ENCODE assay signal across 1 cellular context in genomic region chr5:25568294-25568693, GRCh38.
TF ChIP-seq lines count a peak whose summit lies in the region.

No MANE protein-coding gene starts in this region.

TF ChIP-seq in H1, 55 proteins besides CTCF, POLR2A, EP300 and RAD21:
- TF ChIP-seq POLR2AphosphoS5 (IDR thresholded peaks at IDR 0.05; ENCODE audit: low read depth, low read length) (no peak), JUN (IDR thresholded peaks at IDR 0.05; ENCODE audit: low read depth, low read length) (no peak), YY1 (IDR thresholded peaks at IDR 0.05; ENCODE audit: low read depth, low read length) (no peak), BCL11A (IDR thresholded peaks at IDR 0.05; ENCODE audit: low read depth in 2 of 2, low read length in 2 of 2) (no peak), BACH1 (IDR thresholded peaks at IDR 0.05; ENCODE audit: low read length) (no peak), JUND (IDR thresholded peaks at IDR 0.05; ENCODE audit: low read length) (no peak), SP4 (IDR thresholded peaks at IDR 0.05; ENCODE audit: low read length) (no peak), ATF2 (IDR thresholded peaks at IDR 0.05; ENCODE audit: low read length) (no peak), RNF2 (IDR thresholded peaks at IDR 0.05; ENCODE audit: borderline replicate concordance, low read depth, low read length, missing control alignments, poor library complexity, severe bottlenecking) (no peak), CHD1 (IDR thresholded peaks at IDR 0.05; ENCODE audit: low read depth, low read length) (no peak), POU5F1 (IDR thresholded peaks at IDR 0.05; ENCODE audit: low read depth, low read length) (0 out of 2 replicates have a peak, but pooled peaks have one; percentile 16), GABPA (IDR thresholded peaks at IDR 0.05; ENCODE audit: borderline replicate concordance, insufficient read depth, low read length) (no peak), SP1 (IDR thresholded peaks at IDR 0.05; ENCODE audit: low read depth, low read length) (no peak), CEBPB (IDR thresholded peaks at IDR 0.05; ENCODE audit: low read depth, low read length) (peak; percentile 79), RXRA (IDR thresholded peaks at IDR 0.05; ENCODE audit: insufficient read depth, low read depth, low read length) (no peak), GTF2F1 (IDR thresholded peaks at IDR 0.05; ENCODE audit: borderline replicate concordance, low read depth, low read length) (no peak), SIX5 (IDR thresholded peaks at IDR 0.05; ENCODE audit: low read depth, low read length) (no peak)
TF ChIP-seq in H1: peak in this region for 2.
